Comparison of ENCODE assay signal across 8 cellular contexts in genomic region chr13:113759525-113760137, GRCh38.
A peak's percentile ranks its signal among the peaks of the same experiment; 100 is the strongest.
DNase-seq lines count a peak whose midpoint lies in the region; ATAC-seq and TF ChIP-seq lines count a peak whose summit lies in the region.

No MANE protein-coding gene starts in this region.

- no peaks in the 10 kb centered on the region for H3K9me3 Mint-ChIP-seq in T-helper 2 cell treated with Interferon-gamma antibody and Interleukin-4, amounts not matched to agents 5 μg/mL and 100 μg/mL, for 36 hours
- H3K9me3 Mint-ChIP-seq in nephron: no peaks in the 10 kb centered on the region

- peak overlapping the region; percentile 80 for H3K4me3 ChIP-seq in SK-N-MC

- H3K9ac ChIP-seq in SK-N-MC (ENCODE audit: insufficient read length): no peak overlapping the region

- no peaks in the 10 kb centered on the region for H3K9me3 ChIP-seq in SK-N-MC (ENCODE audit: low read depth, low read length)

- DNase-seq in T-helper 2 cell treated with Interferon-gamma antibody and Interleukin-4, amounts not matched to agents 5 μg/mL and 100 μg/mL, for 36 hours (ENCODE audit: low spot score): no peak
- DNase-seq in T-helper 2 cell (no peak), SK-N-MC (ENCODE audit: low read depth, low spot score) (no peak), fibroblast of peridontal ligament (ENCODE audit: extremely low read depth) (peak; percentile 15), NCI-H187 (lab: John Stamatoyannopoulos, UW) (no peak)

- no peak overlapping the region for H3K27ac ChIP-seq in SK-N-MC

- peaks cover 12% of the 10 kb centered on the region for H3K4me1 Mint-ChIP-seq in T-helper 2 cell treated with Interferon-gamma antibody and Interleukin-4, amounts not matched to agents 5 μg/mL and 100 μg/mL, for 36 hours (ENCODE audit: low read depth)
- peaks cover 14% of the 10 kb centered on the region for H3K4me1 Mint-ChIP-seq in nephron

- H3K4me3 Mint-ChIP-seq in T-helper 2 cell treated with Interferon-gamma antibody and Interleukin-4, amounts not matched to agents 5 μg/mL and 100 μg/mL, for 36 hours: peak overlapping the region; percentile 95
- peak overlapping the region; percentile 85 to 88 (median 87) for H3K4me3 Mint-ChIP-seq in nephron

- H3K27ac Mint-ChIP-seq in T-helper 2 cell treated with Interferon-gamma antibody and Interleukin-4, amounts not matched to agents 5 μg/mL and 100 μg/mL, for 36 hours: peak overlapping the region; percentile 17
- H3K27ac Mint-ChIP-seq in nephron: peak overlapping the region in 1 of 3 experiments; percentile 9

- ATAC-seq in GM21528 (IDR thresholded peaks at IDR 0.05; ENCODE audit: low FRiP score, unreplicated experiment) (no peak), GM21423 (IDR thresholded peaks at IDR 0.05; ENCODE audit: unreplicated experiment) (no peak)

- no peaks in the 10 kb centered on the region for H3K36me3 Mint-ChIP-seq in T-helper 2 cell treated with Interferon-gamma antibody and Interleukin-4, amounts not matched to agents 5 μg/mL and 100 μg/mL, for 36 hours (ENCODE audit: low read depth)
- H3K36me3 Mint-ChIP-seq in nephron (ENCODE audit: low read depth): no peaks in the 10 kb centered on the region

- H3K27me3 Mint-ChIP-seq in T-helper 2 cell treated with Interferon-gamma antibody and Interleukin-4, amounts not matched to agents 5 μg/mL and 100 μg/mL, for 36 hours (ENCODE audit: low read depth): peaks cover 42% of the 10 kb centered on the region
- peaks cover 76% of the 10 kb centered on the region for H3K27me3 Mint-ChIP-seq in nephron (ENCODE audit: low read depth)

- H3K36me3 ChIP-seq in SK-N-MC (ENCODE audit: insufficient read depth, low read length): no peaks in the 10 kb centered on the region

- no peak for TF ChIP-seq CTCF in nephron (IDR thresholded peaks at IDR 0.05; ENCODE audit: unreplicated experiment in 3 of 3)
